Comparison of ENCODE assay signal across 19 cellular contexts in the genomic region with DNA sequence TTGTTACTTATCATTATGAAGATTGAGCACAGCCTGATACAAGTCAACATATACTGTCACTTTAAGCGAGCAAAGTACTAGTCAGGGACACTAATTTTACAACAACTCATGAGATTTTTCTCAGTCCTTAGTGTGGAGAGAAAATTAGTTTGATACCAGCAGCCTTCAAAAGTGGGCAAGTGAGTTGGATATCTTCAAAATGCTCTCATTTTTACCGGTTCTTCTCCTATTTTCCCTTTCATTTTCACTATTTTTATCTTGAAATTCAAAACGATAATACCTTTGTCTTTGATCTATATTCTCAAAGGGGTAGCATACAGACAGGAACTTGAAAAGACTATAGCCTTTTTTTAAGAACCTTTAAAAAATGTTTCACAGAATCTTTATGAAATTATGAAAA. TPM values are rescaled to one million over a fixed set of nuclear protein-coding genes. Genes with fewer than 3 reads are reported as not detected.
DNase-seq lines count a peak whose midpoint lies in the region; ATAC-seq and TF ChIP-seq lines count a peak whose summit lies in the region.
"Had no signal": no experiment of that assay in that cellular context is flagged by ENCODE, and none has a peak within 500 bp of the region (broad histone marks: within the 10 kb centered on the region; RNA-seq: fewer than 3 reads in every experiment).

No MANE protein-coding gene starts in this region.

- TF ChIP-seq CTCF in CD8-positive, alpha-beta T cell (IDR thresholded peaks at IDR 0.05): no peak

- H3K4me3 Mint-ChIP-seq in CD4-positive, CD25-positive, alpha-beta regulatory T cell: peak overlapping the region; percentile 29 to 82 (median 78)
- H3K4me3 Mint-ChIP-seq in CD8-positive, alpha-beta T cell: peak overlapping the region; percentile 70
- H3K4me3 Mint-ChIP-seq in activated T-helper 2 cell treated with anti-CD3 and anti-CD28 coated beads, Interferon-gamma antibody, Interleukin-2, Interleukin-4, amounts not matched to agents 10 μg/mL and 5 μg/mL and 100 μg/mL, durations not matched to agents 14 hours and 24 hours and 36 hours (ENCODE audit: low read depth): peak overlapping the region; percentile 55
- H3K4me3 Mint-ChIP-seq: brain, IgD-negative memory B cell had no signal

- H3K27me3 Mint-ChIP-seq in CD4-positive, CD25-positive, alpha-beta regulatory T cell: no peaks in the 10 kb centered on the region
- no peaks in the 10 kb centered on the region for H3K27me3 Mint-ChIP-seq in CD8-positive, alpha-beta T cell (ENCODE audit: low read depth)
- H3K27me3 Mint-ChIP-seq in activated T-helper 2 cell treated with anti-CD3 and anti-CD28 coated beads, Interferon-gamma antibody, Interleukin-2, Interleukin-4, amounts not matched to agents 10 μg/mL and 5 μg/mL and 100 μg/mL, durations not matched to agents 14 hours and 24 hours and 36 hours (ENCODE audit: low read depth): no peaks in the 10 kb centered on the region
- H3K27me3 Mint-ChIP-seq: IgD-negative memory B cell had no signal

- H3K36me3 ChIP-seq in CD4-positive, CD25-positive, alpha-beta regulatory T cell (ENCODE audit: control insufficient read depth, insufficient read depth, low read length): no peaks in the 10 kb centered on the region
- no peaks in the 10 kb centered on the region for H3K36me3 ChIP-seq in CD8-positive, alpha-beta T cell (ENCODE audit: insufficient read depth, low read length)
- H3K36me3 ChIP-seq in effector memory CD4-positive, alpha-beta T cell (ENCODE audit: control insufficient read depth, insufficient read depth, low read length): no peaks in the 10 kb centered on the region

- peaks cover 28% of the 10 kb centered on the region for H3K36me3 Mint-ChIP-seq in CD4-positive, CD25-positive, alpha-beta regulatory T cell
- H3K36me3 Mint-ChIP-seq in CD8-positive, alpha-beta T cell: peaks cover 24% of the 10 kb centered on the region
- H3K36me3 Mint-ChIP-seq in activated T-helper 2 cell treated with anti-CD3 and anti-CD28 coated beads, Interferon-gamma antibody, Interleukin-2, Interleukin-4, amounts not matched to agents 10 μg/mL and 5 μg/mL and 100 μg/mL, durations not matched to agents 14 hours and 24 hours and 36 hours (ENCODE audit: low read depth): peaks cover 40% of the 10 kb centered on the region

- H3K27me3 ChIP-seq in CD4-positive, CD25-positive, alpha-beta regulatory T cell (ENCODE audit: control insufficient read depth, insufficient read depth, low read length): no peaks in the 10 kb centered on the region
- no peaks in the 10 kb centered on the region for H3K27me3 ChIP-seq in CD8-positive, alpha-beta T cell (ENCODE audit: insufficient read depth, low read length)
- H3K27me3 ChIP-seq in effector memory CD4-positive, alpha-beta T cell (replicated peaks; ENCODE audit: control insufficient read depth, insufficient read depth, low read length, poor library complexity, severe bottlenecking): no peaks in the 10 kb centered on the region
- H3K27me3 ChIP-seq: spleen had no signal

- H3K4me1 Mint-ChIP-seq in CD4-positive, CD25-positive, alpha-beta regulatory T cell: peaks cover 17 to 33% (median 25%) of the 10 kb centered on the region in 4 donors
- H3K4me1 Mint-ChIP-seq in CD8-positive, alpha-beta T cell (ENCODE audit: low read depth): peaks cover 41% of the 10 kb centered on the region
- peaks cover 22% of the 10 kb centered on the region for H3K4me1 Mint-ChIP-seq in activated T-helper 2 cell treated with anti-CD3 and anti-CD28 coated beads, Interferon-gamma antibody, Interleukin-2, Interleukin-4, amounts not matched to agents 10 μg/mL and 5 μg/mL and 100 μg/mL, durations not matched to agents 14 hours and 24 hours and 36 hours (ENCODE audit: low read depth)
- H3K4me1 Mint-ChIP-seq: brain had no signal

- DNase-seq in CD4-positive, CD25-positive, alpha-beta regulatory T cell: peak in 2 of 3 donors; percentile 17 to 63
- DNase-seq in CD8-positive, alpha-beta T cell: no peak
- no peak for DNase-seq in activated T-helper 2 cell treated with anti-CD3 and anti-CD28 coated beads, Interferon-gamma antibody, Interleukin-2, Interleukin-4, amounts not matched to agents 10 μg/mL and 5 μg/mL and 100 μg/mL, durations not matched to agents 14 hours and 24 hours and 36 hours (ENCODE audit: low spot score)
- DNase-seq in effector memory CD4-positive, alpha-beta T cell: no peak
- DNase-seq in NCI-H187 (lab: John Stamatoyannopoulos, UW) (no peak), NCI-H524 (lab: John Stamatoyannopoulos, UW) (no peak)
- DNase-seq: Caco-2, DND-41, NCI-H146, NCI-H82, nucleus accumbens, PC-9, retina, spleen had no signal

- no peaks in the 10 kb centered on the region for H3K9me3 Mint-ChIP-seq in CD4-positive, CD25-positive, alpha-beta regulatory T cell
- H3K9me3 Mint-ChIP-seq in CD8-positive, alpha-beta T cell: no peaks in the 10 kb centered on the region
- no peaks in the 10 kb centered on the region for H3K9me3 Mint-ChIP-seq in activated T-helper 2 cell treated with anti-CD3 and anti-CD28 coated beads, Interferon-gamma antibody, Interleukin-2, Interleukin-4, amounts not matched to agents 10 μg/mL and 5 μg/mL and 100 μg/mL, durations not matched to agents 14 hours and 24 hours and 36 hours
- H3K9me3 Mint-ChIP-seq: brain, IgD-negative memory B cell had no signal

- peaks cover 8% of the 10 kb centered on the region for H3K4me1 ChIP-seq in CD4-positive, CD25-positive, alpha-beta regulatory T cell (ENCODE audit: control insufficient read depth, insufficient read depth, low read length, poor library complexity, severe bottlenecking)
- peaks cover 22% of the 10 kb centered on the region for H3K4me1 ChIP-seq in CD8-positive, alpha-beta T cell (ENCODE audit: insufficient read depth, low read length)
- H3K4me1 ChIP-seq in effector memory CD4-positive, alpha-beta T cell (ENCODE audit: control insufficient read depth, insufficient read depth, low read length, poor library complexity, severe bottlenecking): no peaks in the 10 kb centered on the region
- H3K4me1 ChIP-seq: Caco-2 had no signal

- ATAC-seq in CD4-positive, CD25-positive, alpha-beta regulatory T cell (ENCODE audit: low read depth in 2 of 2): no peak
- peak; percentile 36 for ATAC-seq in CD8-positive, alpha-beta T cell
- ATAC-seq in HG02885 (IDR thresholded peaks at IDR 0.05; ENCODE audit: poor library complexity, unreplicated experiment) (peak; percentile 34), HG02798 (IDR thresholded peaks at IDR 0.05; ENCODE audit: poor library complexity, unreplicated experiment) (no peak)

- H3K27ac Mint-ChIP-seq in CD4-positive, CD25-positive, alpha-beta regulatory T cell: peak overlapping the region; percentile 87 to 94 (median 92)
- peak overlapping the region; percentile 95 for H3K27ac Mint-ChIP-seq in CD8-positive, alpha-beta T cell
- H3K27ac Mint-ChIP-seq in activated T-helper 2 cell treated with anti-CD3 and anti-CD28 coated beads, Interferon-gamma antibody, Interleukin-2, Interleukin-4, amounts not matched to agents 10 μg/mL and 5 μg/mL and 100 μg/mL, durations not matched to agents 14 hours and 24 hours and 36 hours: peak overlapping the region; percentile 79
- H3K27ac Mint-ChIP-seq: brain had no signal

- POLR2A ChIA-PET in CD8-positive, alpha-beta T cell (lab: Charles Lee): no interaction called here

- H3K9me3 ChIP-seq in CD4-positive, CD25-positive, alpha-beta regulatory T cell (ENCODE audit: control insufficient read depth in 2 of 2, low read length in 2 of 2): no peaks in the 10 kb centered on the region
- H3K9me3 ChIP-seq in CD8-positive, alpha-beta T cell (ENCODE audit: low read length): no peaks in the 10 kb centered on the region
- no peaks in the 10 kb centered on the region for H3K9me3 ChIP-seq in effector memory CD4-positive, alpha-beta T cell (ENCODE audit: control insufficient read depth, low read length)
- H3K9me3 ChIP-seq: Caco-2, spleen had no signal

- peak overlapping the region; percentile 62 for H3K27ac ChIP-seq in CD4-positive, CD25-positive, alpha-beta regulatory T cell (ENCODE audit: insufficient read depth, low read length, poor library complexity, severe bottlenecking)
- peak overlapping the region; percentile 51 for H3K27ac ChIP-seq in CD8-positive, alpha-beta T cell (ENCODE audit: low read depth, low read length)
- no peak overlapping the region for H3K27ac ChIP-seq in effector memory CD4-positive, alpha-beta T cell (ENCODE audit: insufficient read depth, low read length, poor library complexity, severe bottlenecking)
- H3K27ac ChIP-seq: PC-9, spleen, VCaP had no signal

- intact Hi-C loops in CD8-positive, alpha-beta T cell (cut with DNase I, micrococcal nuclease): loop anchor here (1.0 to 2.0 kb wide), 2 partner anchors 31 kb away; no protein-coding TSS in a partner anchor
- intact Hi-C loops in activated T-helper 2 cell treated with anti-CD3 and anti-CD28 coated beads, Interferon-gamma antibody, Interleukin-2, Interleukin-4, amounts not matched to agents 10 μg/mL and 5 μg/mL and 100 μg/mL, durations not matched to agents 14 hours and 24 hours and 36 hours (cut with micrococcal nuclease): no loop called here

- peak overlapping the region; percentile 65 for H3K4me3 ChIP-seq in CD4-positive, CD25-positive, alpha-beta regulatory T cell (ENCODE audit: low read depth, low read length)
- H3K4me3 ChIP-seq in CD8-positive, alpha-beta T cell (ENCODE audit: low read depth, low read length): peak overlapping the region; percentile 46
- H3K4me3 ChIP-seq in effector memory CD4-positive, alpha-beta T cell (ENCODE audit: insufficient read depth, low read depth, low read length, poor library complexity, severe bottlenecking): no peak overlapping the region
- H3K4me3 ChIP-seq: PC-9, spleen had no signal

- CTCF ChIA-PET in CD8-positive, alpha-beta T cell (lab: Charles Lee): interaction anchor here (1.5 kb wide), 1 partner anchor 20 kb away, joined by 4 read pairs; no protein-coding TSS in a partner anchor

RNA-seq across cellular contexts. Expression of a gene that starts 52.0 kb away (rescaled TPM):
- 177 TPM for total RNA-seq in CD4-positive, CD25-positive, alpha-beta regulatory T cell
- polyA plus RNA-seq in CD4-positive, CD25-positive, alpha-beta regulatory T cell: 100 to 1,000 TPM; 101 to 163 (median 119) TPM
- total RNA-seq in CD8-positive, alpha-beta T cell: 100 to 1,000 TPM; 157 to 172 TPM
- total RNA-seq in activated T-helper 2 cell treated with anti-CD3 and anti-CD28 coated beads, Interferon-gamma antibody, Interleukin-2, Interleukin-4, amounts not matched to agents 10 μg/mL and 5 μg/mL and 100 μg/mL, durations not matched to agents 14 hours and 24 hours and 36 hours: 118 and 138 TPM in 2 replicates

Comparison
In these comparisons a context has a peak if more than half of its experiments do, and no peak if none do; other contexts are left out.
1. ATAC-seq: peak in CD8-positive, alpha-beta T cell (single experiment) and HG02885 (single experiment); none in CD4-positive, CD25-positive, alpha-beta regulatory T cell (0 of 2) and HG02798 (single experiment).
2. DNase-seq: peak in CD4-positive, CD25-positive, alpha-beta regulatory T cell (2 of 3); none in CD8-positive, alpha-beta T cell (0 of 7), activated T-helper 2 cell treated with anti-CD3 and anti-CD28 coated beads, Interferon-gamma antibody, Interleukin-2, Interleukin-4, amounts not matched to agents 10 μg/mL and 5 μg/mL and 100 μg/mL, durations not matched to agents 14 hours and 24 hours and 36 hours (single experiment), effector memory CD4-positive, alpha-beta T cell (0 of 3), NCI-H187 (0 of 2) and NCI-H524 (0 of 2).
3. Peak in every context shown above with its lines, with median percentiles within 50 percentile points of each other: H3K27ac Mint-ChIP-seq and H3K4me3 Mint-ChIP-seq.